In genomic region chr6:3364391-3364790, GRCh38 we compare ENCODE assay signal across 15 cellular contexts.
"Had no signal": no experiment of that assay in that cellular context is flagged by ENCODE, and none has a peak within 500 bp of the region (broad histone marks: within the 10 kb centered on the region; RNA-seq: fewer than 3 reads in every experiment).

No MANE protein-coding gene starts in this region.

- H3K36me3 ChIP-seq: sigmoid colon, suprapubic skin, upper lobe of right lung had no signal

- DNase-seq: activated CD4-positive, alpha-beta T cell treated with anti-CD3 and anti-CD28 coated beads for 48 hours; activated CD8-positive, alpha-beta memory T cell treated with anti-CD3 and anti-CD28 coated beads for 24 hours; activated naive CD4-positive, alpha-beta T cell treated with Interleukin-2 at 50 U/mL for 16 hours; activated naive CD8-positive, alpha-beta T cell treated with anti-CD3 and anti-CD28 coated beads, Interleukin-2, amount 50 U/mL, for 24 hours; central memory CD4-positive, alpha-beta T cell; immature natural killer cell; sigmoid colon; stimulated activated CD4-positive, alpha-beta T cell treated with anti-CD3 and anti-CD28 coated beads, Interleukin-12 subunit alpha, Interleukin-12 subunit beta, amount 100 ng/mL, for 4 hours; stimulated activated naive CD4-positive, alpha-beta T cell treated with Interleukin-2 at 50 U/mL for 16 hours; T-helper 1 cell; upper lobe of right lung had no signal

- H3K4me3 Mint-ChIP-seq: activated naive CD8-positive, alpha-beta T cell treated with anti-CD3 and anti-CD28 coated beads, Interleukin-2, amount 50 U/mL, for 24 hours; immature natural killer cell; nephron; WTC11 had no signal

- H3K27me3 Mint-ChIP-seq: activated naive CD8-positive, alpha-beta T cell treated with anti-CD3 and anti-CD28 coated beads, Interleukin-2, amount 50 U/mL, for 24 hours had no signal

- H3K27ac Mint-ChIP-seq: activated naive CD8-positive, alpha-beta T cell treated with anti-CD3 and anti-CD28 coated beads, Interleukin-2, amount 50 U/mL, for 24 hours; immature natural killer cell; nephron; WTC11 had no signal

- H3K4me3 ChIP-seq: sigmoid colon, suprapubic skin, upper lobe of right lung had no signal

- H3K27me3 ChIP-seq: sigmoid colon, suprapubic skin, upper lobe of right lung had no signal

- H3K9me3 ChIP-seq: sigmoid colon, suprapubic skin, upper lobe of right lung had no signal

- H3K27ac ChIP-seq: sigmoid colon, upper lobe of right lung had no signal

- H3K9me3 Mint-ChIP-seq: activated naive CD8-positive, alpha-beta T cell treated with anti-CD3 and anti-CD28 coated beads, Interleukin-2, amount 50 U/mL, for 24 hours; immature natural killer cell; nephron; WTC11 had no signal

- H3K36me3 Mint-ChIP-seq: immature natural killer cell had no signal

- ATAC-seq: activated naive CD8-positive, alpha-beta T cell treated with anti-CD3 and anti-CD28 coated beads, Interleukin-2, amount 50 U/mL, for 24 hours; WTC11 had no signal

- H3K4me1 Mint-ChIP-seq: activated naive CD8-positive, alpha-beta T cell treated with anti-CD3 and anti-CD28 coated beads, Interleukin-2, amount 50 U/mL, for 24 hours; immature natural killer cell; nephron had no signal

- FAIRE-seq: astrocyte had no signal

- H3K4me1 ChIP-seq: upper lobe of right lung had no signal
